Comparison of ENCODE assay signal across 15 cellular contexts in genomic region chr12:109512608-109513007, GRCh38. TPM values are rescaled to one million over a fixed set of nuclear protein-coding genes. Genes with fewer than 3 reads are reported as not detected.
A peak's percentile ranks its signal among the peaks of the same experiment; 100 is the strongest.
DNase-seq lines count a peak whose midpoint lies in the region; ATAC-seq and TF ChIP-seq lines count a peak whose summit lies in the region.
"Had no signal": no experiment of that assay in that cellular context is flagged by ENCODE, and none has a peak within 500 bp of the region (broad histone marks: within the 10 kb centered on the region; RNA-seq: fewer than 3 reads in every experiment).

No MANE protein-coding gene starts in this region.

- no peaks in the 10 kb centered on the region for H3K4me1 ChIP-seq in upper lobe of right lung

- intact Hi-C loops in upper lobe of right lung (cut with DNase I) = no loop called here

- H3K4me3 Mint-ChIP-seq in glutamatergic neuron (ENCODE audit: unreplicated experiment) = peak overlapping the region; percentile 44
- H3K4me3 Mint-ChIP-seq: B cell had no signal

- peak overlapping the region; percentile 31; the same call in 1 of the 2 replicates for H3K4me3 ChIP-seq in SK-N-MC
- H3K4me3 ChIP-seq in upper lobe of right lung = no peak overlapping the region

- H3K36me3 Mint-ChIP-seq in glutamatergic neuron (ENCODE audit: unreplicated experiment) = no peaks in the 10 kb centered on the region

- H3K27ac ChIP-seq in SK-N-MC (peak overlapping the region; percentile 55; the same call in 1 of the 2 replicates), upper lobe of right lung (no peak overlapping the region)
- H3K27ac ChIP-seq: KMS-11 had no signal

- H3K27me3 ChIP-seq in upper lobe of right lung = no peaks in the 10 kb centered on the region

- H3K27me3 Mint-ChIP-seq in glutamatergic neuron (ENCODE audit: unreplicated experiment) = peaks cover 8% of the 10 kb centered on the region
- H3K27me3 Mint-ChIP-seq: B cell had no signal

- H3K9me3 ChIP-seq in SK-N-MC (ENCODE audit: low read depth, low read length) (no peaks in the 10 kb centered on the region), upper lobe of right lung (no peaks in the 10 kb centered on the region)

- H3K9ac ChIP-seq in SK-N-MC (ENCODE audit: insufficient read length) = no peak overlapping the region
- H3K9ac ChIP-seq: KMS-11 had no signal

- TF ChIP-seq CTCF in glutamatergic neuron (IDR thresholded peaks at IDR 0.05; ENCODE audit: partially characterized antibody, unreplicated experiment) (no peak), upper lobe of right lung (IDR thresholded peaks at IDR 0.05) (no peak)

- H3K4me1 Mint-ChIP-seq in glutamatergic neuron (ENCODE audit: low read depth, unreplicated experiment) = peaks cover 33% of the 10 kb centered on the region
- H3K4me1 Mint-ChIP-seq: B cell had no signal

- peaks cover 3% of the 10 kb centered on the region for H3K9me3 Mint-ChIP-seq in glutamatergic neuron (ENCODE audit: unreplicated experiment)

- peak; percentile 68 for ATAC-seq in upper lobe of right lung
- ATAC-seq: HepG2 had no signal

- DNase-seq in NCI-H1417 (lab: John Stamatoyannopoulos, UW) = peak in 2 of 3 experiments; percentile 27 to 63
- DNase-seq in NCI-H1417 treated with DMSO at 0.1 percent for 48 hours (lab: John Stamatoyannopoulos, UW) = no peak
- DNase-seq in SK-N-MC (ENCODE audit: low read depth, low spot score) = peak; percentile 24
- DNase-seq in glutamatergic neuron = no peak
- no peak for DNase-seq in upper lobe of right lung
- DNase-seq in T1000 (lab: John Stamatoyannopoulos, UW) = no peak
- DNase-seq in occipital lobe (lab: John Stamatoyannopoulos, UW) = no peak
- no peak for DNase-seq in iPS-NIHi11 (ENCODE audit: low spot score)
- DNase-seq: 8988T, NCI-H146, NCI-H2081 treated with DMSO at 0.1 percent for 48 hours, NCI-H226 had no signal

- peak overlapping the region; percentile 92 for H3K27ac Mint-ChIP-seq in glutamatergic neuron (ENCODE audit: unreplicated experiment)
- H3K27ac Mint-ChIP-seq: B cell had no signal

- H3K36me3 ChIP-seq in SK-N-MC (ENCODE audit: insufficient read depth, low read length) (peaks cover 41% of the 10 kb centered on the region; the same call in 1 of the 2 replicates), upper lobe of right lung (peaks cover 96% of the 10 kb centered on the region)

RNA-seq across cellular contexts. Expression of gene UBE3B, which starts 35.2 kb away (rescaled TPM):
- total RNA-seq in glutamatergic neuron (ENCODE audit: unreplicated experiment) (44.2 TPM), upper lobe of right lung (39.1 TPM), occipital lobe (24.3 TPM)

RNA-seq across cellular contexts. Expression of gene KCTD10, which starts 35.5 kb away (rescaled TPM):
- total RNA-seq in glutamatergic neuron (ENCODE audit: unreplicated experiment) = 95.2 TPM
- total RNA-seq in upper lobe of right lung = 66.8 TPM
- 55.2 TPM for total RNA-seq in occipital lobe

Comparison
In these comparisons a context has a peak if more than half of its experiments do, and no peak if none do; other contexts are left out.
1. DNase-seq: peak in NCI-H1417 (2 of 3) and SK-N-MC (single experiment); none in NCI-H1417 treated with DMSO at 0.1 percent for 48 hours (single experiment), glutamatergic neuron (single experiment), upper lobe of right lung (single experiment), T1000 (single experiment), occipital lobe (single experiment) and iPS-NIHi11 (single experiment).